21 cellular contexts compared by ENCODE assay signal in the genomic region with DNA sequence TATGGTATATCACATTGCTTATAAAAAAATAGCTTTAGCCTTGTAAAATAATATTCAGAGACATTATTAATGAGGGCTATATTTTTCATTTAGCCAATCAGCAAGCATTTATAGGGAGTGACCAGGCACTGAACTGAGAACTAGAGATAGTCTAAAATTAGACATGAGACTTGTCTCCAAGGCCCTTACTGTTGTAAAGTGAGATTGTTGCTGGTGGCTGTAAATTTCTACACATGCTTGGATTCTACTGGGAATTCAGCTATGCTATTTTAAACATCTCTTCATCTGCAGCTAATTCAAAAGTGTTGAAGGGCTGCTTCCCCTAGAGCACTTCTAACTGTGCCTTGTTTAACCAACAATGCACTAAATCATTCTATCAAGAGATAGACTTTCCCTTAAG.
"Had no signal": no experiment of that assay in that cellular context is flagged by ENCODE, and none has a peak within 500 bp of the region (broad histone marks: within the 10 kb centered on the region; RNA-seq: fewer than 3 reads in every experiment).

No MANE protein-coding gene starts in this region.

- DNase-seq: activated CD4-positive, alpha-beta memory T cell treated with anti-CD3 and anti-CD28 coated beads, Interleukin-2, amount 10 ng/mL, durations not matched to agents 7 days and 5 days; activated CD4-positive, alpha-beta T cell treated with anti-CD3 and anti-CD28 coated beads for 4 hours; activated naive CD4-positive, alpha-beta T cell treated with anti-CD3 and anti-CD28 coated beads, Interleukin-2, amount 50 U/mL, for 16 hours; activated T-cell treated with anti-CD3 and anti-CD28 coated beads, Interleukin-2, amount 50 U/mL, for 24 hours; adrenal gland; effector CD8-positive, alpha-beta T cell; esophagus squamous epithelium; hippocampal formation; kidney glomerular epithelial cell; naive thymus-derived CD4-positive, alpha-beta T cell; retina; small intestine; stimulated activated CD4-positive, alpha-beta T cell treated with anti-CD3 and anti-CD28 coated beads, Interleukin-4, amount 100 ng/mL, for 4 hours; stimulated activated CD8-positive, alpha-beta memory T cell treated with anti-CD3 and anti-CD28 coated beads, Interleukin-4, amount 100 ng/mL, for 48 hours; stimulated activated naive CD4-positive, alpha-beta T cell treated with Interleukin-2 at 50 U/mL for 16 hours; substantia nigra; SW 1271; uterus had no signal

- H3K4me1 ChIP-seq: adrenal gland, esophagus squamous epithelium, tibial nerve, uterus had no signal

- H3K4me3 ChIP-seq: adrenal gland, esophagus squamous epithelium, lung, tibial nerve, uterus had no signal

- H3K36me3 ChIP-seq: adrenal gland, esophagus squamous epithelium, tibial nerve, uterus had no signal

- H3K27me3 ChIP-seq: adrenal gland, esophagus squamous epithelium, tibial nerve, uterus had no signal

- H3K27ac ChIP-seq: adrenal gland, esophagus squamous epithelium, tibial nerve, uterus had no signal

- H3K9me3 ChIP-seq: adrenal gland, esophagus squamous epithelium, tibial nerve, uterus had no signal

- ATAC-seq: naive thymus-derived CD4-positive, alpha-beta T cell; WTC11 had no signal
